Comparison of ENCODE assay signal across 10 cellular contexts in genomic region chr14:61498811-61499210, GRCh38.
DNase-seq lines count a peak whose midpoint lies in the region; TF ChIP-seq lines count a peak whose summit lies in the region.
"Had no signal": no experiment of that assay in that cellular context is flagged by ENCODE, and none has a peak within 500 bp of the region (broad histone marks: within the 10 kb centered on the region; RNA-seq: fewer than 3 reads in every experiment).

No MANE protein-coding gene starts in this region.

- peaks cover 0 to 3% of the 10 kb centered on the region in 2 donors for H3K4me1 ChIP-seq in muscle layer of duodenum (ENCODE audit: control insufficient read depth in 1 of 2, insufficient read depth in 2 of 2, low read length in 2 of 2)

- CTCF ChIA-PET in GM10248 (lab: Yijun Ruan, JAX), result interaction anchor here (1.6 kb wide), 1 partner anchor 339 kb away, joined by 5 read pairs; no protein-coding TSS in a partner anchor

- POLR2A ChIA-PET in GM10248 (lab: Yijun Ruan, JAX), result interaction anchor here (0.8 kb wide), 1 partner anchor 263 kb away, joined by 3 read pairs; the partner anchor contains the start of gene SNAPC1

- H3K27me3 ChIP-seq in muscle layer of duodenum (ENCODE audit: low read depth, low read length), result no peaks in the 10 kb centered on the region
- H3K27me3 ChIP-seq: neural progenitor cell had no signal

- DNase-seq in AG09309 (ENCODE audit: low read depth) (peak; percentile 66), cardiac fibroblast (ENCODE audit: low read depth in 2 of 2) (peak; percentile 91 to 94), NCI-H69 (lab: John Stamatoyannopoulos, UW) (no peak), NCI-H774 (lab: John Stamatoyannopoulos, UW) (no peak), GM10248 (ENCODE audit: extremely low spot score) (no peak)
- DNase-seq in activated CD4-positive, alpha-beta T cell treated with anti-CD3 and anti-CD28 coated beads, Interleukin-2, amount 50 U/mL, for 1 hour, result no peak
- DNase-seq: DND-41 had no signal

- no peaks in the 10 kb centered on the region for H3K36me3 ChIP-seq in muscle layer of duodenum (ENCODE audit: control insufficient read depth in 1 of 2, insufficient read depth in 2 of 2, low read length in 2 of 2)
- H3K36me3 ChIP-seq: neural progenitor cell had no signal

- peak overlapping the region; percentile 3 for H3K27ac ChIP-seq in muscle layer of duodenum (ENCODE audit: low read length)
- H3K27ac ChIP-seq: neural progenitor cell had no signal

- no peak for TF ChIP-seq RAD21 in Ishikawa (IDR thresholded peaks at IDR 0.05; ENCODE audit: low read depth)

- TF ChIP-seq EP300 in Ishikawa (IDR thresholded peaks at IDR 0.05; ENCODE audit: borderline replicate concordance), result no peak

- TF ChIP-seq CTCF in AG09309 (IDR thresholded peaks at IDR 0.05; ENCODE audit: control insufficient read depth, insufficient read depth, low read depth, low read length, missing control alignments) (no peak), cardiac fibroblast (IDR thresholded peaks at IDR 0.05; ENCODE audit: low read depth, low read length) (no peak), GM10248 (IDR thresholded peaks at IDR 0.05; ENCODE audit: control extremely low read depth, extremely low read depth, low read depth, missing control alignments) (no peak)

- no peaks in the 10 kb centered on the region for H3K9me3 ChIP-seq in muscle layer of duodenum (ENCODE audit: control insufficient read depth in 1 of 2, low read length in 2 of 2)

- H3K4me3 ChIP-seq in AG09309 (ENCODE audit: control insufficient read depth, low read depth, low read length), result no peak overlapping the region
- H3K4me3 ChIP-seq in cardiac fibroblast (replicated peaks in 1 of 2; ENCODE audit: low read depth in 2 of 2, low read length in 2 of 2), result no peak overlapping the region
- H3K4me3 ChIP-seq in muscle layer of duodenum (ENCODE audit: low read depth in 1 of 2, low read length in 2 of 2), result no peak overlapping the region
- H3K4me3 ChIP-seq: neural progenitor cell had no signal

TF ChIP-seq in Ishikawa, 13 proteins besides CTCF, POLR2A, EP300 and RAD21:
- TF ChIP-seq NFIC (IDR thresholded peaks at IDR 0.05) (no peak), CREB1 (IDR thresholded peaks at IDR 0.05; ENCODE audit: low read depth) (no peak), USF1 (IDR thresholded peaks at IDR 0.05) (no peak), YY1 (IDR thresholded peaks at IDR 0.05; ENCODE audit: low read depth) (no peak), TAF1 (IDR thresholded peaks at IDR 0.05; ENCODE audit: low read depth) (no peak), TCF12 (IDR thresholded peaks at IDR 0.05; ENCODE audit: low read depth) (no peak), REST (IDR thresholded peaks at IDR 0.05; ENCODE audit: low read depth) (no peak), TEAD4 (IDR thresholded peaks at IDR 0.05) (no peak), CEBPB (IDR thresholded peaks at IDR 0.05) (peak; percentile 36; the same call in 1 of the 2 replicates), FOXM1 (IDR thresholded peaks at IDR 0.05; ENCODE audit: borderline replicate concordance, low read depth) (no peak), ZBTB7A (IDR thresholded peaks at IDR 0.05; ENCODE audit: low read depth) (no peak), EGR1 (IDR thresholded peaks at IDR 0.05) (no peak)
- TF ChIP-seq, protein P1, sequence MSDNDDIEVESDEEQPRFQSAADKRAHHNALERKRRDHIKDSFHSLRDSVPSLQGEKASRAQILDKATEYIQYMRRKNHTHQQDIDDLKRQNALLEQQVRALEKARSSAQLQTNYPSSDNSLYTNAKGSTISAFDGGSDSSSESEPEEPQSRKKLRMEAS (IDR thresholded peaks at IDR 0.05), result peak; percentile 78

Comparison
In these comparisons a context has a peak if more than half of its experiments do, and no peak if none do; other contexts are left out.
1. DNase-seq: peak in AG09309 (single experiment) and cardiac fibroblast (2 of 2); none in NCI-H69 (single experiment), NCI-H774 (single experiment), GM10248 (single experiment) and activated CD4-positive, alpha-beta T cell treated with anti-CD3 and anti-CD28 coated beads, Interleukin-2, amount 50 U/mL, for 1 hour (single experiment).